ENCODE assay signal across 9 cellular contexts in the genomic region with DNA sequence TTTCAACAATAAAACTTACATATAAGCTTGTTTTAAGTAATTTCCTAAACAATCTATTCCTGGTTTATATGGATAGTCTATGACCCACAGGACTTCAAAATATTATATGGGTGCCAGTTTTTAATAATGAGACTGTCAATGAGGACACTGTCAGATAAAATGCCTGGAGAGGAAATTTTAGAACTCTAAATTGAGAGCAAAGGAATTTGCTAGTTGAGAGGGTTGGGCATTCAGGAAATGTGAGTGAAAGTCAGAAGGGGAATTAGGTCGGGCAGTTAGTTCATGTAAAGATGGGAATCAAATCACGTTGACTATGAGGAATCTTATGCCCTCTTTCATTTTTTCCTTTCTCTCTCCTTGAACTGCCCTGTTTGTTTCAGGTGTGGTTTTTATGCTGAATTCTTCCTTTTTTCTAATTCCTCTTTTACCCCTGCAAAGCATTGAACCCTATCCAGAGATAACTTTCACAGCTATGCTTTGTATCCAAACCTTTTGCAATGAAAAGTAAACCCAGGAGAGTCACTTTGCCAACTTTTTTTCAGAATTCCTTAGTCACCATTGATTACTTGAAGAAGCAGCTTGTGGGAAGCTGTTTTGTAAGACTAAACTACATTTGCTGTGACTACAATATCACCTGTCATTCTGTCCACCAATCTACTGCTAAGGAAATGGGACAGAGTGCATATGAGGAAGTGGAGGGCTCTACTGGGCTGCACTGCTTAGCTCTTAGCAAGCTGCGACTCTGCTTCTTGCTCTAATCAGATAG. TPM values are rescaled to one million over a fixed set of nuclear protein-coding genes. Genes with fewer than 3 reads are reported as not detected.
DNase-seq lines count a peak whose midpoint lies in the region; ATAC-seq and TF ChIP-seq lines count a peak whose summit lies in the region.
"Had no signal": no experiment of that assay in that cellular context is flagged by ENCODE, and none has a peak within 500 bp of the region (broad histone marks: within the 10 kb centered on the region; RNA-seq: fewer than 3 reads in every experiment).

No MANE protein-coding gene starts in this region.

- H3K4me3 ChIP-seq in Peyer's patch (no peak overlapping the region), skeletal muscle cell (ENCODE audit: low read depth, low read length) (no peak overlapping the region)

- H3K27ac ChIP-seq in Peyer's patch = peak overlapping the region; percentile 20 to 75 (median 57)

- peaks cover 0 to 34% (median 0%) of the 10 kb centered on the region in 3 donors for H3K36me3 ChIP-seq in Peyer's patch

- no peak for TF ChIP-seq POLR2A in Peyer's patch (IDR thresholded peaks at IDR 0.05)

- DNase-seq in Peyer's patch (peak in 2 of 3 donors; percentile 38 to 62), foreskin melanocyte (peak; percentile 30), skeletal muscle cell (ENCODE audit: low read depth) (peak; percentile 24), HUDEP-2 (lab: John Stamatoyannopoulos, UW; ENCODE audit: unreplicated experiment in 76 of 76) (no peak)
- DNase-seq: SK-N-SH had no signal

- no peaks in the 10 kb centered on the region for H3K27me3 ChIP-seq in Peyer's patch

- ATAC-seq in GM18868 (IDR thresholded peaks at IDR 0.05; ENCODE audit: unreplicated experiment) (peak; percentile 66), GM18867 (IDR thresholded peaks at IDR 0.05; ENCODE audit: unreplicated experiment) (no peak), HG02840 (IDR thresholded peaks at IDR 0.05; ENCODE audit: low FRiP score, unreplicated experiment) (no peak), HG02678 (IDR thresholded peaks at IDR 0.05; ENCODE audit: unreplicated experiment) (no peak)

- H3K4me1 ChIP-seq in Peyer's patch = peaks cover 0 to 32% (median 5%) of the 10 kb centered on the region in 4 donors

- no peak for TF ChIP-seq CTCF in Peyer's patch (IDR thresholded peaks at IDR 0.05)

- H3K9me3 ChIP-seq in Peyer's patch = no peaks in the 10 kb centered on the region
- H3K9me3 ChIP-seq: SK-N-SH had no signal

RNA-seq across cellular contexts. Expression of gene CHP1, which starts 27.8 kb away (rescaled TPM):
- 100 to 1,000 TPM; 107 to 534 (median 405) TPM for total RNA-seq in Peyer's patch

RNA-seq across cellular contexts. Expression of gene EXD1, which starts 28.3 kb away (rescaled TPM):
- total RNA-seq in Peyer's patch = not detected

Comparison
In these comparisons a context has a peak if more than half of its experiments do, and no peak if none do; other contexts are left out.
1. DNase-seq: peak in Peyer's patch (2 of 3), foreskin melanocyte (single experiment) and skeletal muscle cell (single experiment); none in HUDEP-2 (0 of 76).